ENCODE assay signal across 8 cellular contexts in genomic region chr12:51980051-51980808, GRCh38. TPM values are rescaled to one million over a fixed set of nuclear protein-coding genes. Genes with fewer than 3 reads are reported as not detected.
A peak's percentile ranks its signal among the peaks of the same experiment; 100 is the strongest.
DNase-seq lines count a peak whose midpoint lies in the region; ATAC-seq and TF ChIP-seq lines count a peak whose summit lies in the region.

No MANE protein-coding gene starts in this region.

- H3K27me3 ChIP-seq in Karpas-422 (ENCODE audit: low read length) (no peaks in the 10 kb centered on the region), RWPE2 (ENCODE audit: insufficient read depth, poor library complexity, severe bottlenecking) (no peaks in the 10 kb centered on the region), gastroesophageal sphincter (no peaks in the 10 kb centered on the region), trophoblast cell (ENCODE audit: insufficient read depth, low read length) (no peaks in the 10 kb centered on the region), uterus (no peaks in the 10 kb centered on the region)

- H3K4me1 ChIP-seq in Karpas-422 (ENCODE audit: low read length) = peaks cover 4% of the 10 kb centered on the region
- H3K4me1 ChIP-seq in RWPE2 (ENCODE audit: insufficient read depth, poor library complexity, severe bottlenecking) = no peaks in the 10 kb centered on the region
- peaks cover 0 to 9% (median 0%) of the 10 kb centered on the region in 3 donors for H3K4me1 ChIP-seq in gastroesophageal sphincter
- H3K4me1 ChIP-seq in trophoblast cell (ENCODE audit: control insufficient read depth in 1 of 2, insufficient read depth in 2 of 2, low read length in 2 of 2) = no peaks in the 10 kb centered on the region
- no peaks in the 10 kb centered on the region for H3K4me1 ChIP-seq in uterus

- no peak overlapping the region for H3K4me3 ChIP-seq in Karpas-422 (ENCODE audit: low read length)
- H3K4me3 ChIP-seq in RWPE2 (ENCODE audit: severe bottlenecking) = no peak overlapping the region
- H3K4me3 ChIP-seq in gastroesophageal sphincter = no peak overlapping the region
- H3K4me3 ChIP-seq in trophoblast cell (ENCODE audit: low read depth, low read length) = no peak overlapping the region
- H3K4me3 ChIP-seq in uterus = no peak overlapping the region

- no peak overlapping the region for H2BK120ac ChIP-seq in trophoblast cell (ENCODE audit: insufficient read depth, low read length, poor library complexity)

- ATAC-seq in GM21423 (IDR thresholded peaks at IDR 0.05; ENCODE audit: unreplicated experiment) (peak; percentile 80), RWPE2 (ENCODE audit: low read depth) (peak; percentile 94), gastroesophageal sphincter (peak; percentile 85)

- no peaks in the 10 kb centered on the region for H3K79me2 ChIP-seq in Karpas-422 (ENCODE audit: low read length)
- no peaks in the 10 kb centered on the region for H3K79me2 ChIP-seq in trophoblast cell (ENCODE audit: control insufficient read depth, insufficient read depth, low read length, poor library complexity)

- H3K27ac Mint-ChIP-seq in activated T-helper 2 cell treated with anti-CD3 and anti-CD28 coated beads, Interferon-gamma antibody, Interleukin-2, Interleukin-4, amounts not matched to agents 10 μg/mL and 5 μg/mL and 100 μg/mL, durations not matched to agents 14 hours and 24 hours and 36 hours = no peak overlapping the region

- no peak overlapping the region for H3K4me3 Mint-ChIP-seq in activated T-helper 2 cell treated with anti-CD3 and anti-CD28 coated beads, Interferon-gamma antibody, Interleukin-2, Interleukin-4, amounts not matched to agents 10 μg/mL and 5 μg/mL and 100 μg/mL, durations not matched to agents 14 hours and 24 hours and 36 hours (ENCODE audit: low read depth)

- H2BK12ac ChIP-seq in trophoblast cell (ENCODE audit: low read length) = no peak overlapping the region

- no peak for TF ChIP-seq EP300 in gastroesophageal sphincter (IDR thresholded peaks at IDR 0.05)

- no peak overlapping the region for H3K18ac ChIP-seq in trophoblast cell (ENCODE audit: low read length)

- H2AFZ ChIP-seq in Karpas-422 (ENCODE audit: low read length) (no peak overlapping the region), trophoblast cell (ENCODE audit: insufficient read depth, low read length, poor library complexity) (no peak overlapping the region)

- H3K9ac ChIP-seq in Karpas-422 (ENCODE audit: low read length) (no peak overlapping the region), trophoblast cell (ENCODE audit: low read length) (no peak overlapping the region)

- TF ChIP-seq POLR2A in gastroesophageal sphincter (IDR thresholded peaks at IDR 0.05) (no peak), uterus (IDR thresholded peaks at IDR 0.05) (no peak)

- no peak overlapping the region for H2AK5ac ChIP-seq in trophoblast cell (ENCODE audit: low read length)

- intact Hi-C loops in activated T-helper 2 cell treated with anti-CD3 and anti-CD28 coated beads, Interferon-gamma antibody, Interleukin-2, Interleukin-4, amounts not matched to agents 10 μg/mL and 5 μg/mL and 100 μg/mL, durations not matched to agents 14 hours and 24 hours and 36 hours (cut with micrococcal nuclease) = loop anchor here (1.0 to 2.0 kb wide), 2 partner anchors 29 to 54 kb away; partner anchors contain the start of gene ACVR1B
- intact Hi-C loops in uterus (cut with DNase I; ENCODE audit: low total_unique reads) = no loop called here

- no peaks in the 10 kb centered on the region for H3K9me3 Mint-ChIP-seq in activated T-helper 2 cell treated with anti-CD3 and anti-CD28 coated beads, Interferon-gamma antibody, Interleukin-2, Interleukin-4, amounts not matched to agents 10 μg/mL and 5 μg/mL and 100 μg/mL, durations not matched to agents 14 hours and 24 hours and 36 hours

- H4K12ac ChIP-seq in trophoblast cell (ENCODE audit: low read depth, low read length) = no peak overlapping the region

- H4K91ac ChIP-seq in trophoblast cell (ENCODE audit: low read depth, low read length) = no peak overlapping the region

- peaks cover 28% of the 10 kb centered on the region for H3K4me1 Mint-ChIP-seq in activated T-helper 2 cell treated with anti-CD3 and anti-CD28 coated beads, Interferon-gamma antibody, Interleukin-2, Interleukin-4, amounts not matched to agents 10 μg/mL and 5 μg/mL and 100 μg/mL, durations not matched to agents 14 hours and 24 hours and 36 hours (ENCODE audit: low read depth)

- H3K4me2 ChIP-seq in Karpas-422 (ENCODE audit: low read depth, low read length, poor library complexity, severe bottlenecking) (no peak overlapping the region), trophoblast cell (ENCODE audit: low read length) (no peak overlapping the region)

- peaks cover 7% of the 10 kb centered on the region for H3K36me3 Mint-ChIP-seq in activated T-helper 2 cell treated with anti-CD3 and anti-CD28 coated beads, Interferon-gamma antibody, Interleukin-2, Interleukin-4, amounts not matched to agents 10 μg/mL and 5 μg/mL and 100 μg/mL, durations not matched to agents 14 hours and 24 hours and 36 hours (ENCODE audit: low read depth)

- H3K4ac ChIP-seq in trophoblast cell (ENCODE audit: low read depth, low read length) = no peak overlapping the region

- H3K27me3 Mint-ChIP-seq in activated T-helper 2 cell treated with anti-CD3 and anti-CD28 coated beads, Interferon-gamma antibody, Interleukin-2, Interleukin-4, amounts not matched to agents 10 μg/mL and 5 μg/mL and 100 μg/mL, durations not matched to agents 14 hours and 24 hours and 36 hours (ENCODE audit: low read depth) = peaks cover 32% of the 10 kb centered on the region

- H4K8ac ChIP-seq in trophoblast cell (ENCODE audit: low read depth, low read length) = no peak overlapping the region

- TF ChIP-seq CTCF in RWPE2 (IDR thresholded peaks at IDR 0.05; ENCODE audit: poor library complexity, severe bottlenecking) (peak; percentile 94), gastroesophageal sphincter (IDR thresholded peaks at IDR 0.05) (peak; percentile 89 to 96 (median 92)), uterus (IDR thresholded peaks at IDR 0.05) (peak; percentile 91 to 95 (median 92))

- no peak overlapping the region for H3K23ac ChIP-seq in trophoblast cell (ENCODE audit: low read length)

- H3K9me2 ChIP-seq in Karpas-422 (replicated peaks; ENCODE audit: insufficient read depth, low read length) = no peaks in the 10 kb centered on the region

- no peaks in the 10 kb centered on the region for H3K79me1 ChIP-seq in trophoblast cell (ENCODE audit: low read length)

- no peak overlapping the region for H2BK5ac ChIP-seq in trophoblast cell (ENCODE audit: low read depth, low read length, poor library complexity)

- H3K14ac ChIP-seq in trophoblast cell (ENCODE audit: low read length) = no peak overlapping the region

- H3K36me3 ChIP-seq in Karpas-422 (ENCODE audit: insufficient read depth, low read length) (no peaks in the 10 kb centered on the region), RWPE2 (ENCODE audit: low read depth) (peaks cover 53% of the 10 kb centered on the region), gastroesophageal sphincter (peaks cover 0 to 77% of the 10 kb centered on the region in 2 donors), trophoblast cell (ENCODE audit: control insufficient read depth in 1 of 2, insufficient read depth in 2 of 2, low read length in 2 of 2) (peaks cover 5 to 31% of the 10 kb centered on the region in 2 experiments), uterus (no peaks in the 10 kb centered on the region)

- DNase-seq in COLO829 (ENCODE audit: low spot score) = peak; percentile 94
- DNase-seq in Karpas-422 = peak; percentile 87
- DNase-seq in RWPE2 (ENCODE audit: low spot score) = no peak
- peak; percentile 54 for DNase-seq in activated T-helper 2 cell treated with anti-CD3 and anti-CD28 coated beads, Interferon-gamma antibody, Interleukin-2, Interleukin-4, amounts not matched to agents 10 μg/mL and 5 μg/mL and 100 μg/mL, durations not matched to agents 14 hours and 24 hours and 36 hours (ENCODE audit: low spot score)
- peak; percentile 67 to 87 for DNase-seq in trophoblast cell
- peak; percentile 62 to 69 for DNase-seq in uterus

- H3K27ac ChIP-seq in Karpas-422 (ENCODE audit: low read length) = no peak overlapping the region
- no peak overlapping the region for H3K27ac ChIP-seq in RWPE2 (ENCODE audit: poor library complexity, severe bottlenecking)
- H3K27ac ChIP-seq in gastroesophageal sphincter = no peak overlapping the region
- H3K27ac ChIP-seq in trophoblast cell (ENCODE audit: low read depth, low read length) = no peak overlapping the region
- H3K27ac ChIP-seq in uterus = no peak overlapping the region

- H4K20me1 ChIP-seq in Karpas-422 (ENCODE audit: insufficient read depth, low read depth, low read length) = no peaks in the 10 kb centered on the region

- H3K9me3 ChIP-seq in Karpas-422 (ENCODE audit: low read length) (no peaks in the 10 kb centered on the region), RWPE2 (ENCODE audit: severe bottlenecking) (no peaks in the 10 kb centered on the region), gastroesophageal sphincter (no peaks in the 10 kb centered on the region), trophoblast cell (ENCODE audit: insufficient read depth, low read depth, low read length) (peaks cover 3% of the 10 kb centered on the region), uterus (no peaks in the 10 kb centered on the region)

- WGBS in gastroesophageal sphincter (ENCODE audit: low coverage in 1 of 2), 2 donors = 40 to 51% methylated on average over 5 to 7 of the region's 7 CpGs
- no CpG with 5 or more reads among the region's 7 CpGs for WGBS in trophoblast cell (ENCODE audit: extremely low coverage, insufficient coverage, insufficient read length)

RNA-seq across cellular contexts. Expression of gene TAMALIN, which starts 26.5 kb away (rescaled TPM):
- total RNA-seq in Karpas-422 (2014; rRNA removed; shearing (Covaris generic); ENCODE audit: low replicate concordance) = 0.47 TPM in 1 of 2 replicates, not detected in the other
- 6.0 and 6.1 TPM in 2 replicates for total RNA-seq in activated T-helper 2 cell treated with anti-CD3 and anti-CD28 coated beads, Interferon-gamma antibody, Interleukin-2, Interleukin-4, amounts not matched to agents 10 μg/mL and 5 μg/mL and 100 μg/mL, durations not matched to agents 14 hours and 24 hours and 36 hours
- total RNA-seq in gastroesophageal sphincter (10 to 100 TPM; 11.8 to 18.0 (median 16.1) TPM), uterus (100 to 1,000 TPM in 1 of 4 donors, 10 to 100 TPM in 2, 1 to 10 TPM in 1; 6.4 to 153 (median 42.1) TPM)
- 2.2 and 2.6 TPM in 2 replicates for polyA plus RNA-seq in trophoblast cell (2013)

RNA-seq across cellular contexts. Expression of gene ACVR1B, which starts 28.7 kb away (rescaled TPM):
- 2.4 and 3.9 TPM in 2 replicates for total RNA-seq in Karpas-422 (2014; rRNA removed; shearing (Covaris generic); ENCODE audit: low replicate concordance)
- total RNA-seq in activated T-helper 2 cell treated with anti-CD3 and anti-CD28 coated beads, Interferon-gamma antibody, Interleukin-2, Interleukin-4, amounts not matched to agents 10 μg/mL and 5 μg/mL and 100 μg/mL, durations not matched to agents 14 hours and 24 hours and 36 hours = 2.4 and 2.5 TPM in 2 replicates
- 10 to 100 TPM in 2 of 4 donors, 1 to 10 TPM in 2; 6.5 to 17.9 (median 10.5) TPM for total RNA-seq in gastroesophageal sphincter
- polyA plus RNA-seq in trophoblast cell (2013) = 8.2 TPM in 2 replicates
- total RNA-seq in uterus = 10 to 100 TPM in 3 of 4 donors, 1 to 10 TPM in 1; 2.6 to 31.6 (median 14.4) TPM
